8 cellular contexts compared by ENCODE assay signal in genomic region chr12:121917950-121918678, GRCh38. TPM values are rescaled to one million over a fixed set of nuclear protein-coding genes. Genes with fewer than 3 reads are reported as not detected.
DNase-seq lines count a peak whose midpoint lies in the region; ATAC-seq and TF ChIP-seq lines count a peak whose summit lies in the region.

A gene with protein sequence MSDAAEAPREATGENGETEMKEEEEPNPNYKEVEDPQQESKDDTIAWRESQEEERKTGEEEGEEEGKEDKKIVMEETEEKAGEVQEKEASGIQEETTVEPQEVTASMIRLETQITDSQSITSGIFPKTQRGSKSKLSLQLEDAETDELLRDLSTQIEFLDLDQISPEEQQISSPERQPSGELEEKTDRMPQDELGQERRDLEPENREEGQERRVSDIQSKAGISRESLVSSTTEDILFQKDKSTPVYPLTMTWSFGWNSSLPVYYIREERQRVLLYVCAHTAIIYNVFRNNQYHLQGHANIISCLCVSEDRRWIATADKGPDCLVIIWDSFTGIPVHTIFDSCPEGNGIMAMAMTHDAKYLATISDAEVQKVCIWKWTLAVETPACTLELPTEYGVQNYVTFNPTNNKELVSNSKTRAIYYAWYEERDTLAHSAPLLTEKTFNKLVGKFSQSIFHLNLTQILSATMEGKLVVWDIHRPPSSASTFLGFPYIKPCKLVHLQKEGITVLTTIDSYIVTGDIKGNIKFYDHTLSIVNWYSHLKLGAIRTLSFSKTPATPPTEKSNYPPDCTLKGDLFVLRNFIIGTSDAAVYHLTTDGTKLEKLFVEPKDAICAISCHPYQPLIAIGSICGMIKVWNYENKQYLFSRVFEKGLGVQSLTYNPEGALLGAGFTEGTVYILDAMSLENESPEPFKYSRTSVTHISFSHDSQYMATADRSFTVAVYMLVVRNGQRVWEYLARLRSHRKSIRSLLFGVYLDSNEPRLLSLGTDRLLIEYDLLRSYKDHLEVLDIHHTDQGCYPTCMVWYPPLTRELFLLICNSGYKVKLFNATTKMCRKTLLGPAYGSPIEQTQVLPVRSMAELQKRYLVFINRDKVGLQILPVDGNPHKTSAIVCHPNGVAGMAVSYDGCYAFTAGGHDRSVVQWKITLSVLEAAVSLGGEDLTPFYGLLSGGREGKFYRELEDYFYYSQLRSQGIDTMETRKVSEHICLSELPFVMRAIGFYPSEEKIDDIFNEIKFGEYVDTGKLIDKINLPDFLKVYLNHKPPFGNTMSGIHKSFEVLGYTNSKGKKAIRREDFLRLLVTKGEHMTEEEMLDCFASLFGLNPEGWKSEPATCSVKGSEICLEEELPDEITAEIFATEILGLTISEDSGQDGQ (plus strand): TSS chr12:121918592. CDS start chr12:121921306, 2,714 bp downstream.

- 37% methylated on average over 17 of the region's 41 CpGs; no CpG with 5 or more reads in 1 of the 2 experiments for WGBS in IMR-90 (ENCODE audit: extremely low coverage in 2 of 2, insufficient read length in 1 of 2), 2 experiments
- WGBS in tibial nerve, 2 donors = 39 to 42% methylated on average over 41 of the region's 41 CpGs

- no peak within 1 kb of the TSS for H3K4me2 ChIP-seq in IMR-90 (ENCODE audit: low read depth, low read length)

- H4K91ac ChIP-seq in IMR-90 (ENCODE audit: insufficient read depth, low read depth, low read length) = 0 out of 2 replicates have a peak within 1 kb of the TSS, but pooled peaks have one; percentile 4

- dilution Hi-C loops in IMR-90 (cut with HindIII; ENCODE audit: low sequenced_read_pairs, unreplicated experiment) = no loop called here

- peak within 1 kb of the TSS; percentile 74; the same call in 1 of the 2 replicates for H3K23ac ChIP-seq in IMR-90 (ENCODE audit: low read depth, low read length)

- H3K56ac ChIP-seq in IMR-90 (ENCODE audit: extremely low read depth, insufficient read depth, low read length) = no peak within 1 kb of the TSS

- H3K18ac ChIP-seq in IMR-90 (ENCODE audit: low read depth, low read length) = no peak within 1 kb of the TSS

- POLR2A ChIA-PET in IMR-90 (lab: Charles Lee; ENCODE audit: unreplicated experiment) = no interaction called here

- peak within 1 kb of the TSS; percentile 3 for H2AK9ac ChIP-seq in IMR-90 (replicated peaks; ENCODE audit: low read depth, low read length, poor library complexity)

- H2BK20ac ChIP-seq in IMR-90 (ENCODE audit: low read depth, low read length) = peak within 1 kb of the TSS; percentile 39; the same call in 1 of the 2 replicates

- H3K4me1 ChIP-seq in IMR-90 (ENCODE audit: control insufficient read depth, insufficient read depth, low read length) (peaks cover 9% of the 10 kb centered on the region), tibial nerve (peaks cover 0 to 28% (median 6%) of the 10 kb centered on the region in 4 donors)

- peak within 1 kb of the TSS; percentile 72 for H3K4ac ChIP-seq in IMR-90 (ENCODE audit: low read depth, low read length)

- H4K8ac ChIP-seq in IMR-90 (ENCODE audit: low read depth in 2 of 2, low read length in 2 of 2) = peak within 1 kb of the TSS; percentile 12 to 79; a peak in 3 of 4 replicates

- CTCF ChIA-PET in IMR-90 (lab: Yijun Ruan, JAX) = interaction anchor here (0.6 to 1.1 kb wide), 5 partner anchors 30 to 133 kb away, joined by 3 read pairs; no protein-coding TSS in a partner anchor

- H2AK5ac ChIP-seq in IMR-90 (ENCODE audit: low read depth, low read length) = peak within 1 kb of the TSS; percentile 76

- peak within 1 kb of the TSS; percentile 38; the same call in 1 of the 2 replicates for H4K5ac ChIP-seq in IMR-90 (ENCODE audit: low read depth, low read length)

- H4K20me1 ChIP-seq in IMR-90 (ENCODE audit: insufficient read depth, low read length) = no peaks in the 10 kb centered on the region; the same call in 1 of the 2 replicates

- no peaks in the 10 kb centered on the region for H3K9me1 ChIP-seq in IMR-90 (ENCODE audit: insufficient read depth, low read length)

- TF ChIP-seq RAD21 in IMR-90 (IDR thresholded peaks at IDR 0.05; ENCODE audit: low read length) = peak; percentile 59

- H3K27ac Mint-ChIP-seq in activated naive CD4-positive, alpha-beta T cell treated with anti-CD3 and anti-CD28 coated beads, Interleukin-2, amount 50 U/mL, for 72 hours = peak within 1 kb of the TSS; percentile 92

- H3K14ac ChIP-seq in IMR-90 (replicated peaks; ENCODE audit: low read depth, low read length) = peak within 1 kb of the TSS; percentile 51; the same call in 1 of the 2 replicates

- peak within 1 kb of the TSS; percentile 52; the same call in 1 of the 2 replicates for H2BK120ac ChIP-seq in IMR-90 (ENCODE audit: low read depth, low read length)

- peaks cover 9 to 15% of the 10 kb centered on the region in 2 experiments; a peak in 2 of 4 replicates for H3K79me1 ChIP-seq in IMR-90 (ENCODE audit: low read depth in 1 of 2, low read length in 2 of 2)

- intact Hi-C loops in IMR-90 (cut with micrococcal nuclease) (loop anchor here (2.0 kb wide), 1 partner anchor 205 kb away; no protein-coding TSS in a partner anchor), cardiac septum (cut with DNase I) (loop anchor here (2.0 to 5.0 kb wide), 2 partner anchors 104 to 207 kb away; partner anchors contain the start of gene BCL7A), posterior cingulate gyrus (cut with DNase I) (loop anchor here (2.0 to 5.0 kb wide), 2 partner anchors 103 to 204 kb away; partner anchors contain the start of gene BCL7A)

- peaks cover 0 to 11% of the 10 kb centered on the region in 2 donors for H3K36me3 Mint-ChIP-seq in activated naive CD4-positive, alpha-beta T cell treated with anti-CD3 and anti-CD28 coated beads, Interleukin-2, amount 50 U/mL, for 72 hours

- no peak within 1 kb of the TSS for H2BK15ac ChIP-seq in IMR-90 (ENCODE audit: low read depth, low read length)

- in situ Hi-C loops in IMR-90 (cut with MboI; ENCODE audit: low sequenced_read_pairs) = no loop called here

- H3K9me3 ChIP-seq in IMR-90 (ENCODE audit: control insufficient read depth, insufficient read depth, low read length) (no peaks in the 10 kb centered on the region), tibial nerve (no peaks in the 10 kb centered on the region)

- H3K36me3 ChIP-seq in IMR-90 (ENCODE audit: control insufficient read depth, insufficient read depth, low read length) (peaks cover 27% of the 10 kb centered on the region), tibial nerve (peaks cover 0 to 54% (median 0%) of the 10 kb centered on the region in 3 donors)

- DNase-seq in COLO668 (lab: John Stamatoyannopoulos, UW; ENCODE audit: unreplicated experiment) = peak; percentile 99
- peak; percentile 96 for DNase-seq in GM20000 (ENCODE audit: low spot score)
- DNase-seq in IMR-90 = peak; percentile 58
- peak; percentile 93 for DNase-seq in SHP77 treated with DMSO at 0.1 percent for 48 hours (lab: John Stamatoyannopoulos, UW)
- peak; percentile 91 to 97 for DNase-seq in activated naive CD4-positive, alpha-beta T cell treated with anti-CD3 and anti-CD28 coated beads, Interleukin-2, amount 50 U/mL, for 72 hours (ENCODE audit: low spot score in 2 of 2)
- DNase-seq in cardiac septum (ENCODE audit: low spot score) = peak; percentile 98
- DNase-seq in posterior cingulate gyrus = peak; percentile 77 to 99 (median 95)
- DNase-seq in tibial nerve (ENCODE audit: low spot score in 2 of 2) = peak; percentile 82 to 83

- peak within 1 kb of the TSS; percentile 18; the same call in 1 of the 2 replicates for H3K27ac ChIP-seq in IMR-90 (ENCODE audit: insufficient read depth, low read length)
- peak within 1 kb of the TSS in 3 of 4 donors; percentile 35 to 66 (median 60) for H3K27ac ChIP-seq in tibial nerve

- BruUV-seq in IMR-90 (replicated peaks; lab: Mats Ljungman, UMichigan) = no TSS peak

- peak in 1 of 2 donors; percentile 56 for TF ChIP-seq EP300 in tibial nerve (IDR thresholded peaks at IDR 0.05)

- ATAC-seq in IMR-90 (ENCODE audit: low read depth) = peak; percentile 44
- ATAC-seq in activated naive CD4-positive, alpha-beta T cell treated with anti-CD3 and anti-CD28 coated beads, Interleukin-2, amount 50 U/mL, for 72 hours = peak; percentile 100

- TF ChIP-seq POLR2A in IMR-90 (IDR thresholded peaks at IDR 0.05; ENCODE audit: low read depth, low read length) (no peak), tibial nerve (IDR thresholded peaks at IDR 0.05) (no peak)

- no peaks in the 10 kb centered on the region for H3K27me3 ChIP-seq in IMR-90 (ENCODE audit: control insufficient read depth, insufficient read depth, low read length)
- H3K27me3 ChIP-seq in tibial nerve = no peaks in the 10 kb centered on the region

- peak; percentile 50 for TF ChIP-seq CTCF in GM20000 (IDR thresholded peaks at IDR 0.05; ENCODE audit: extremely low read depth, missing control alignments)
- peak; percentile 55 for TF ChIP-seq CTCF in IMR-90 (conservative IDR thresholded peaks at IDR 0.05; ENCODE audit: low read depth, low read length)
- TF ChIP-seq CTCF in tibial nerve (IDR thresholded peaks at IDR 0.05) = peak; percentile 51 to 90 (median 84)

- H3K4me3 ChIP-seq in IMR-90 (ENCODE audit: insufficient read depth, low read depth, low read length) (no peak within 1 kb of the TSS), tibial nerve (peak within 1 kb of the TSS; percentile 21 to 50 (median 32))

- H3K9me3 Mint-ChIP-seq in activated naive CD4-positive, alpha-beta T cell treated with anti-CD3 and anti-CD28 coated beads, Interleukin-2, amount 50 U/mL, for 72 hours = no peaks in the 10 kb centered on the region

- peak within 1 kb of the TSS; percentile 88 for H2AFZ ChIP-seq in IMR-90 (replicated peaks; ENCODE audit: low read length, poor library complexity)

- no peak within 1 kb of the TSS for H2BK5ac ChIP-seq in IMR-90 (ENCODE audit: low read depth, low read length, poor library complexity, severe bottlenecking)

- H3K9ac ChIP-seq in IMR-90 (ENCODE audit: low read depth, low read length) = peak within 1 kb of the TSS; percentile 29; the same call in 1 of the 2 replicates

TF ChIP-seq in IMR-90, 13 proteins besides CTCF, POLR2A, EP300 and RAD21 (continues in another document):
- peak; percentile 35 for TF ChIP-seq SMC3 (IDR thresholded peaks at IDR 0.05; ENCODE audit: low read depth, low read length)
- peak; percentile 81 for TF ChIP-seq RFX5 (IDR thresholded peaks at IDR 0.05; ENCODE audit: low read depth, low read length)
- TF ChIP-seq MXI1 (IDR thresholded peaks at IDR 0.05; ENCODE audit: borderline replicate concordance, low read depth, low read length) = no peak
- TF ChIP-seq BHLHE40 (IDR thresholded peaks at IDR 0.05; ENCODE audit: low read depth, low read length) = peak; percentile 93
- TF ChIP-seq CHD1 (IDR thresholded peaks at IDR 0.05; ENCODE audit: low read depth, low read length) = no peak

RNA-seq across cellular contexts. Expression of the gene that starts here (rescaled TPM):
- total RNA-seq in IMR-90 (2012; rRNA removed) = 9.1 and 9.4 TPM in 2 replicates
- polyA plus RNA-seq in IMR-90 (2012; rRNA removed) = 6.8 and 7.8 TPM in 2 replicates
- polyA plus RNA-seq in IMR-90 (2012; cell fraction: cytosol; rRNA removed) = 4.2 and 6.8 TPM in 2 replicates
- polyA plus RNA-seq in IMR-90 (2012; cell fraction: nucleus; rRNA removed; ENCODE audit: low replicate concordance) = 5.3 and 12.5 TPM in 2 replicates
- total RNA-seq in activated naive CD4-positive, alpha-beta T cell treated with anti-CD3 and anti-CD28 coated beads, Interleukin-2, amount 50 U/mL, for 72 hours = 1 to 10 TPM in 1 of 2 donors, under 1 TPM in 1; 0.80 to 1.7 TPM
- total RNA-seq in cardiac septum = 3.8 TPM
- 1 to 10 TPM; 3.0 to 5.4 (median 3.9) TPM for total RNA-seq in tibial nerve
